ENCODE assay signal across 8 cellular contexts in the genomic region with DNA sequence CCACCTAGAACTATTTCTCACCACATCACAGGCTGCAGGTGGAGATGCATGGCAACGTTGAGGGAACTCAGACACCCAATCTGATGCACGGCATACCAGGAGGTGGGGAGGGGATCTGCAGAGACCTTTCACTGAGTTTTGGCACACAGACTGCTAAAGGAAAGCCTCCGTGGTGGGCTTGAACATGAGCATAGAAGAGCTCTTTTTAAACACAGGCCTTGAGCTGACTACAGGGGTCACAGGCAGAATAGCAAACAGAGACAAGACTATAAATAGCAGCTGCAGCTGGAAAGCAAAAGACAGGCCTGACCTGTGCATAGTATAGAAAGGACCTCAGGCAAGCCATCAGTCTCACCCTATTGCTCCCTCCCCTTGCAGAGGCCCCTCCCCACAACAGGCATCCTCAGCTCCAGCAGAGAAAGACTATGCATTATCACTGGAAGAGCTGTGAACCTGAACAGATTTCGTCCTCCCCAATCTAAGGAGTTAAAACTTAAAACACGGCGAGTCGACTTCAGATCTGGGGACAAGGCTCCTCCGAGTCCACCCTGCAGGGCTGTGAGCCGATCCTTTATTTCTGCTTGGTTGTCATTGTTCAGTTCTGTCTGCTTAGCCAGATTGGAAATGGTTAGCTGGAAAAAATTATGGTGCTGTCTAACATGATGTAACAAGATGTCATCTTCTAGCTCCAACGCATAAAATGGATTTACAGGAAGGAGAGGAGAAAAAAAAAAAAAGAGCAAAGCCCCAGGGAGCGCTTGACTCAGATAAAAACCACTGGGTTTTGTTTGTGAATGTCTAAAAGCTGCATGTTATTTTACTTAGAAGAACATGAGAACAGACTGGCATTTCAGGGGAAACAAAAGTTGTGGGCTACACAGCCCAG. TPM values are rescaled to one million over a fixed set of nuclear protein-coding genes. Genes with fewer than 3 reads are reported as not detected.
DNase-seq lines count a peak whose midpoint lies in the region; ATAC-seq and TF ChIP-seq lines count a peak whose summit lies in the region.

No MANE protein-coding gene starts in this region.

- no peaks in the 10 kb centered on the region for H3K36me3 Mint-ChIP-seq in activated T-cell treated with anti-CD3 and anti-CD28 coated beads, Interleukin-2, amount 50 U/mL, for 4 hours (ENCODE audit: insufficient read depth)

- no peak for TF ChIP-seq CTCF in cardiac muscle cell (IDR thresholded peaks at IDR 0.05; ENCODE audit: low read depth, low read length)

- no peaks in the 10 kb centered on the region for H3K9me3 Mint-ChIP-seq in activated T-cell treated with anti-CD3 and anti-CD28 coated beads, Interleukin-2, amount 50 U/mL, for 4 hours

- ATAC-seq in activated T-cell treated with anti-CD3 and anti-CD28 coated beads, Interleukin-2, amount 50 U/mL, for 4 hours: peak; percentile 46 to 63
- ATAC-seq in GM18907 (IDR thresholded peaks at IDR 0.05; ENCODE audit: unreplicated experiment) (no peak), HG02852 (IDR thresholded peaks at IDR 0.05; ENCODE audit: unreplicated experiment) (no peak)

- peaks cover 32% of the 10 kb centered on the region for H3K4me1 ChIP-seq in cardiac muscle cell (ENCODE audit: low read depth)

- no peaks in the 10 kb centered on the region for H3K27me3 ChIP-seq in cardiac muscle cell

- DNase-seq in NCI-H2081 (lab: John Stamatoyannopoulos, UW): peak; percentile 5 to 22
- DNase-seq in NCI-H2081 treated with DMSO at 0.1 percent for 48 hours (lab: John Stamatoyannopoulos, UW): no peak
- peak; percentile 57 for DNase-seq in NCI-H2107 (lab: John Stamatoyannopoulos, UW)
- DNase-seq in activated T-cell treated with anti-CD3 and anti-CD28 coated beads, Interleukin-2, amount 50 U/mL, for 4 hours: peak; percentile 24
- DNase-seq in cardiac muscle cell (ENCODE audit: low read depth in 1 of 2, low spot score in 1 of 2): peak; percentile 82 to 84
- peak; percentile 32 for DNase-seq in stimulated activated CD4-positive, alpha-beta T cell treated with anti-CD3 and anti-CD28 coated beads, Interleukin-1b, Interleukin-23, amount 100 ng/mL, for 48 hours

- no peak overlapping the region for H3K4me3 ChIP-seq in cardiac muscle cell

- H3K4me1 Mint-ChIP-seq in activated T-cell treated with anti-CD3 and anti-CD28 coated beads, Interleukin-2, amount 50 U/mL, for 4 hours (ENCODE audit: low read depth): peaks cover 48% of the 10 kb centered on the region

- peak overlapping the region; percentile 46 for H3K4me3 Mint-ChIP-seq in activated T-cell treated with anti-CD3 and anti-CD28 coated beads, Interleukin-2, amount 50 U/mL, for 4 hours

- no peaks in the 10 kb centered on the region for H3K27me3 Mint-ChIP-seq in activated T-cell treated with anti-CD3 and anti-CD28 coated beads, Interleukin-2, amount 50 U/mL, for 4 hours (ENCODE audit: low read depth)

- H3K9me3 ChIP-seq in cardiac muscle cell (ENCODE audit: low read depth): no peaks in the 10 kb centered on the region

- peak overlapping the region; percentile 88 for H3K27ac ChIP-seq in cardiac muscle cell

- H3K36me3 ChIP-seq in cardiac muscle cell: no peaks in the 10 kb centered on the region

RNA-seq across cellular contexts. Expression of gene LCLAT1, which starts 25.3 kb away (rescaled TPM):
- total RNA-seq in activated T-cell treated with anti-CD3 and anti-CD28 coated beads, Interleukin-2, amount 50 U/mL, for 4 hours: 10 to 100 TPM; 24.3 to 27.4 (median 26.2) TPM
- total RNA-seq in cardiac muscle cell: 19.6 and 22.6 TPM in 2 replicates
- polyA plus RNA-seq in cardiac muscle cell: 24.7 and 25.5 TPM in 2 replicates

Comparison
In these comparisons a context has a peak if more than half of its experiments do, and no peak if none do; other contexts are left out.
1. ATAC-seq: peak in activated T-cell treated with anti-CD3 and anti-CD28 coated beads, Interleukin-2, amount 50 U/mL, for 4 hours (2 of 2); none in GM18907 (single experiment) and HG02852 (single experiment).